In the genomic region with DNA sequence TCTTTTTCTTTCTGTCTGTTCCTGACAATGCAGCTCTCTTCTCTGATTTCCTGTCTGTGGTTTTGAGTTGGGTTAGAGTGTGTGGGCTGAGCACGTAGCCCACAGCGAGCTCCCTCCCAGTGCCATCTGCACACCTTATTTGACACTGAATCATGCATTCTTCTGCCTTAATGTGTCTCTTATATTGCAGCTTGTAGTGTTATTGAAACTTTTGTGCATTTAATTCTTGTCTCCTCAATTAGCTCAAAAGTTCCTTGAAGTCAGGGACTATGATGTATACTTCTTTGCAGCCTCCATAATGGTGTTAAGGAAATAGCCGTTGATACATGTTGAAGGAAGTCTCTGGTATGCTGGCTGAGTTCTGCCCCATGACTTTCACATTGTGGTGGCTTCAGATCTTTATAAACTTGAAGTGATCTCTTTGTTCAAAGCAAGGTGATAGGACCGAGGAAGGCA, we compare ENCODE assay signal across 7 cellular contexts.
DNase-seq lines count a peak whose midpoint lies in the region; ATAC-seq and TF ChIP-seq lines count a peak whose summit lies in the region.

No MANE protein-coding gene starts in this region.

- ATAC-seq in GM19395 (IDR thresholded peaks at IDR 0.05; ENCODE audit: unreplicated experiment) (peak; percentile 83), HG03103 (IDR thresholded peaks at IDR 0.05; ENCODE audit: low read depth, unreplicated experiment) (peak; percentile 69), WTC11 (no peak)

- DNase-seq in activated CD4-positive, alpha-beta T cell treated with anti-CD3 and anti-CD28 coated beads, Interleukin-2, amount 50 U/mL, for 48 hours = peak; percentile 13 to 29
- peak in 2 of 3 donors; percentile 3 to 18 for DNase-seq in stimulated activated CD4-positive, alpha-beta T cell treated with anti-CD3 and anti-CD28 coated beads, Interleukin-12 subunit alpha, Interleukin-12 subunit beta, amount 100 ng/mL, for 48 hours (ENCODE audit: low read depth in 2 of 3, low spot score in 1 of 3)
- DNase-seq in activated gamma-delta T cell (lab: John Stamatoyannopoulos, UW) (no peak), WTC11 (ENCODE audit: low spot score) (no peak)
- DNase-seq in activated CD4-positive, CD25-positive, alpha-beta regulatory T cell (lab: John Stamatoyannopoulos, UW) = no peak

- H3K4me3 Mint-ChIP-seq in WTC11 = no peak overlapping the region

- CTCF ChIA-PET in WTC11 (lab: Charles Lee) = interaction anchor here (0.6 to 0.9 kb wide), 2 partner anchors 259 to 1481 kb away, joined by 3 to 5 read pairs; no protein-coding TSS in a partner anchor

- no peak overlapping the region for H3K27ac Mint-ChIP-seq in WTC11

- H3K27me3 Mint-ChIP-seq in WTC11 (ENCODE audit: low read depth) = no peaks in the 10 kb centered on the region

- H3K36me3 Mint-ChIP-seq in WTC11 = no peaks in the 10 kb centered on the region

- H3K9me3 Mint-ChIP-seq in WTC11 = peaks cover 15% of the 10 kb centered on the region

- H3K4me1 Mint-ChIP-seq in WTC11 = no peaks in the 10 kb centered on the region

- POLR2A ChIA-PET in WTC11 (lab: Charles Lee) = no interaction called here

- no peak for TF ChIP-seq CTCF in WTC11 (IDR thresholded peaks at IDR 0.05)

TF ChIP-seq in WTC11, 78 proteins besides CTCF, POLR2A, EP300 and RAD21:
- TF ChIP-seq KAT7 (CRISPR knock-in tag; IDR thresholded peaks at IDR 0.05; ENCODE audit: borderline replicate concordance) (no peak), ZNF219 (CRISPR knock-in tag; IDR thresholded peaks at IDR 0.05; ENCODE audit: borderline replicate concordance) (no peak), TP53 (CRISPR knock-in tag; IDR thresholded peaks at IDR 0.05) (no peak), SMAD4 (CRISPR knock-in tag; IDR thresholded peaks at IDR 0.05) (no peak), TEAD4 (CRISPR knock-in tag; IDR thresholded peaks at IDR 0.05) (no peak), NFE2L1 (CRISPR knock-in tag; IDR thresholded peaks at IDR 0.05) (no peak), ZNF416 (CRISPR knock-in tag; IDR thresholded peaks at IDR 0.05) (no peak), GTF2I (CRISPR knock-in tag; conservative IDR thresholded peaks at IDR 0.05) (no peak)
- TF ChIP-seq, protein P1, sequence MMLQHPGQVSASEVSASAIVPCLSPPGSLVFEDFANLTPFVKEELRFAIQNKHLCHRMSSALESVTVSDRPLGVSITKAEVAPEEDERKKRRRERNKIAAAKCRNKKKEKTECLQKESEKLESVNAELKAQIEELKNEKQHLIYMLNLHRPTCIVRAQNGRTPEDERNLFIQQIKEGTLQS (CRISPR knock-in tag; conservative IDR thresholded peaks at IDR 0.05) = no peak
- TF ChIP-seq, protein P2, sequence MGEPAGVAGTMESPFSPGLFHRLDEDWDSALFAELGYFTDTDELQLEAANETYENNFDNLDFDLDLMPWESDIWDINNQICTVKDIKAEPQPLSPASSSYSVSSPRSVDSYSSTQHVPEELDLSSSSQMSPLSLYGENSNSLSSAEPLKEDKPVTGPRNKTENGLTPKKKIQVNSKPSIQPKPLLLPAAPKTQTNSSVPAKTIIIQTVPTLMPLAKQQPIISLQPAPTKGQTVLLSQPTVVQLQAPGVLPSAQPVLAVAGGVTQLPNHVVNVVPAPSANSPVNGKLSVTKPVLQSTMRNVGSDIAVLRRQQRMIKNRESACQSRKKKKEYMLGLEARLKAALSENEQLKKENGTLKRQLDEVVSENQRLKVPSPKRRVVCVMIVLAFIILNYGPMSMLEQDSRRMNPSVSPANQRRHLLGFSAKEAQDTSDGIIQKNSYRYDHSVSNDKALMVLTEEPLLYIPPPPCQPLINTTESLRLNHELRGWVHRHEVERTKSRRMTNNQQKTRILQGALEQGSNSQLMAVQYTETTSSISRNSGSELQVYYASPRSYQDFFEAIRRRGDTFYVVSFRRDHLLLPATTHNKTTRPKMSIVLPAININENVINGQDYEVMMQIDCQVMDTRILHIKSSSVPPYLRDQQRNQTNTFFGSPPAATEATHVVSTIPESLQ (CRISPR knock-in tag; IDR thresholded peaks at IDR 0.05) = no peak
TF ChIP-seq in WTC11: peak in this region for 0.

Comparison
In these comparisons a context has a peak if more than half of its experiments do, and no peak if none do; other contexts are left out.
1. DNase-seq: peak in activated CD4-positive, alpha-beta T cell treated with anti-CD3 and anti-CD28 coated beads, Interleukin-2, amount 50 U/mL, for 48 hours (2 of 2) and stimulated activated CD4-positive, alpha-beta T cell treated with anti-CD3 and anti-CD28 coated beads, Interleukin-12 subunit alpha, Interleukin-12 subunit beta, amount 100 ng/mL, for 48 hours (2 of 3); none in activated gamma-delta T cell (single experiment), activated CD4-positive, CD25-positive, alpha-beta regulatory T cell (0 of 4) and WTC11 (single experiment).